29 cellular contexts compared by ENCODE assay signal in the genomic region with DNA sequence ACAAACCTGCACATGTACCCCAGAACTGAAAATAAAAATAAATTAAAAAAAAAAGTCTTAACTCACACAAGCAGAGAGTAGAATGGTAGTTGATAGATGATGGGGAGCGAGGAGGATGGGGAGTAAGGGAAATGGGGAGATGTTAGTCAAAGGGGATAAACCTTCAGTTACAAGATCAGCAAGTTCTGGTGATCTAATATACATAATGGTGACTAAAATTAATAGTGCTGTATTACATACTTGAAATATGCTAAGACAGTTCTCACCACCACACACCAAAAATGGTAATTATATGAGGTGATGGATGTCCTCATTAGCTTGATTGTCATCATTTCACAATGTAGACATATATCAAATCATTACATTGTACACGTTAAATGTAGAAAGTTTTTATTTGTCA. TPM values are rescaled to one million over a fixed set of nuclear protein-coding genes. Genes with fewer than 3 reads are reported as not detected.
DNase-seq lines count a peak whose midpoint lies in the region; ATAC-seq, FAIRE-seq and TF ChIP-seq lines count a peak whose summit lies in the region.
"Had no signal": no experiment of that assay in that cellular context is flagged by ENCODE, and none has a peak within 500 bp of the region (broad histone marks: within the 10 kb centered on the region; RNA-seq: fewer than 3 reads in every experiment).

No MANE protein-coding gene starts in this region.

- ATAC-seq in activated T-helper 17 cell treated with anti-CD3 and anti-CD28 coated beads, Interleukin-2, amount 50 U/mL, for 72 hours (replicated peaks), result peak; percentile 79
- ATAC-seq in HG02852 (IDR thresholded peaks at IDR 0.05; ENCODE audit: unreplicated experiment), result no peak
- ATAC-seq: pancreas had no signal

- CTCF ChIA-PET in activated naive CD4-positive, alpha-beta T cell treated with anti-CD3 and anti-CD28 coated beads for 36 hours (lab: Charles Lee), result interaction anchor here (0.6 to 4.5 kb wide), 2 partner anchors 49 to 66 kb away, joined by 3 to 40 read pairs; no protein-coding TSS in a partner anchor
- CTCF ChIA-PET in activated naive CD4-positive, alpha-beta T cell treated with anti-CD3 and anti-CD28 coated beads, Interleukin-2, amount 10 ng/mL, durations not matched to agents 7 days and 5 days (lab: Charles Lee), result interaction anchor here (1.7 kb wide), 1 partner anchor 550 kb away, joined by 3 read pairs; no protein-coding TSS in a partner anchor

- FAIRE-seq in GM12892 (lab: Jason Lieb, UNC), result peak; percentile 66
- FAIRE-seq: frontal cortex, pancreas, small intestine had no signal

- no peak overlapping the region for H3K4me3 Mint-ChIP-seq in activated naive CD4-positive, alpha-beta T cell treated with anti-CD3 and anti-CD28 coated beads for 36 hours
- no peak overlapping the region for H3K4me3 Mint-ChIP-seq in activated naive CD4-positive, alpha-beta T cell treated with anti-CD3 and anti-CD28 coated beads, Interleukin-2, amount 10 ng/mL, durations not matched to agents 7 days and 5 days
- peak overlapping the region; percentile 45 for H3K4me3 Mint-ChIP-seq in activated T-helper 17 cell treated with anti-CD3 and anti-CD28 coated beads, Interleukin-2, amount 50 U/mL, for 72 hours
- peak overlapping the region; percentile 17 for H3K4me3 Mint-ChIP-seq in stimulated activated naive CD8-positive, alpha-beta T cell treated with anti-CD3 and anti-CD28 coated beads, Interleukin-15, Interleukin-2, amounts not matched to agents 100 ng/mL and 50 ng/mL, for 24 hours
- H3K4me3 Mint-ChIP-seq: type B pancreatic cell had no signal

- H3K27me3 Mint-ChIP-seq in activated naive CD4-positive, alpha-beta T cell treated with anti-CD3 and anti-CD28 coated beads for 36 hours (ENCODE audit: low read depth), result peaks cover 23% of the 10 kb centered on the region
- peaks cover 29% of the 10 kb centered on the region for H3K27me3 Mint-ChIP-seq in activated naive CD4-positive, alpha-beta T cell treated with anti-CD3 and anti-CD28 coated beads, Interleukin-2, amount 10 ng/mL, durations not matched to agents 7 days and 5 days
- H3K27me3 Mint-ChIP-seq in activated T-helper 17 cell treated with anti-CD3 and anti-CD28 coated beads, Interleukin-2, amount 50 U/mL, for 72 hours, result peaks cover 22% of the 10 kb centered on the region
- H3K27me3 Mint-ChIP-seq in stimulated activated naive CD8-positive, alpha-beta T cell treated with anti-CD3 and anti-CD28 coated beads, Interleukin-15, Interleukin-2, amounts not matched to agents 100 ng/mL and 50 ng/mL, for 24 hours, result peaks cover 23% of the 10 kb centered on the region

- intact Hi-C loops in activated naive CD4-positive, alpha-beta T cell treated with anti-CD3 and anti-CD28 coated beads for 36 hours (cut with micrococcal nuclease), result loop anchor here (1.0 to 5.0 kb wide), 3 partner anchors 16 to 428 kb away; no protein-coding TSS in a partner anchor

- H3K27ac Mint-ChIP-seq in activated naive CD4-positive, alpha-beta T cell treated with anti-CD3 and anti-CD28 coated beads for 36 hours, result peak overlapping the region; percentile 63
- no peak overlapping the region for H3K27ac Mint-ChIP-seq in activated naive CD4-positive, alpha-beta T cell treated with anti-CD3 and anti-CD28 coated beads, Interleukin-2, amount 10 ng/mL, durations not matched to agents 7 days and 5 days
- H3K27ac Mint-ChIP-seq in activated T-helper 17 cell treated with anti-CD3 and anti-CD28 coated beads, Interleukin-2, amount 50 U/mL, for 72 hours, result peak overlapping the region; percentile 85
- H3K27ac Mint-ChIP-seq in stimulated activated naive CD8-positive, alpha-beta T cell treated with anti-CD3 and anti-CD28 coated beads, Interleukin-15, Interleukin-2, amounts not matched to agents 100 ng/mL and 50 ng/mL, for 24 hours, result peak overlapping the region; percentile 77
- H3K27ac Mint-ChIP-seq: type B pancreatic cell had no signal

- H3K36me3 Mint-ChIP-seq in activated naive CD4-positive, alpha-beta T cell treated with anti-CD3 and anti-CD28 coated beads for 36 hours (ENCODE audit: low read depth), result no peaks in the 10 kb centered on the region
- no peaks in the 10 kb centered on the region for H3K36me3 Mint-ChIP-seq in activated naive CD4-positive, alpha-beta T cell treated with anti-CD3 and anti-CD28 coated beads, Interleukin-2, amount 10 ng/mL, durations not matched to agents 7 days and 5 days
- H3K36me3 Mint-ChIP-seq in activated T-helper 17 cell treated with anti-CD3 and anti-CD28 coated beads, Interleukin-2, amount 50 U/mL, for 72 hours (ENCODE audit: low read depth), result no peaks in the 10 kb centered on the region
- H3K36me3 Mint-ChIP-seq in stimulated activated naive CD8-positive, alpha-beta T cell treated with anti-CD3 and anti-CD28 coated beads, Interleukin-15, Interleukin-2, amounts not matched to agents 100 ng/mL and 50 ng/mL, for 24 hours (ENCODE audit: low read depth), result no peaks in the 10 kb centered on the region
- H3K36me3 Mint-ChIP-seq: type B pancreatic cell had no signal

- peak; percentile 49 for DNase-seq in activated naive CD4-positive, alpha-beta T cell treated with anti-CD3 and anti-CD28 coated beads for 36 hours
- no peak for DNase-seq in activated naive CD4-positive, alpha-beta T cell treated with anti-CD3 and anti-CD28 coated beads, Interleukin-2, amount 10 ng/mL, durations not matched to agents 7 days and 5 days
- DNase-seq in GM12892 (ENCODE audit: insufficient read length) (no peak), NCI-H82 treated with DMSO at 0.1 percent for 48 hours (lab: John Stamatoyannopoulos, UW; ENCODE audit: unreplicated experiment) (no peak)
- DNase-seq: activated CD4-positive, alpha-beta T cell treated with anti-CD3 and anti-CD28 coated beads, Interleukin-2, amount 50 U/mL, for 1 hour; activated CD8-positive, alpha-beta memory T cell treated with anti-CD3 and anti-CD28 coated beads, Interleukin-2, amount 50 U/mL, for 48 hours; activated naive CD4-positive, alpha-beta T cell; C1 segment of cervical spinal cord; esophagus squamous epithelium; H7; NCI-H1092; NCI-H187 treated with DMSO at 0.1 percent for 48 hours; NCI-H524; pancreas; retina; Right ventricle myocardium superior; small intestine; substantia nigra; T-helper 2 cell had no signal

- H3K4me1 Mint-ChIP-seq in activated naive CD4-positive, alpha-beta T cell treated with anti-CD3 and anti-CD28 coated beads for 36 hours (ENCODE audit: low read depth), result peaks cover 30% of the 10 kb centered on the region
- peaks cover 18% of the 10 kb centered on the region for H3K4me1 Mint-ChIP-seq in activated naive CD4-positive, alpha-beta T cell treated with anti-CD3 and anti-CD28 coated beads, Interleukin-2, amount 10 ng/mL, durations not matched to agents 7 days and 5 days
- peaks cover 22% of the 10 kb centered on the region for H3K4me1 Mint-ChIP-seq in activated T-helper 17 cell treated with anti-CD3 and anti-CD28 coated beads, Interleukin-2, amount 50 U/mL, for 72 hours
- peaks cover 51% of the 10 kb centered on the region for H3K4me1 Mint-ChIP-seq in stimulated activated naive CD8-positive, alpha-beta T cell treated with anti-CD3 and anti-CD28 coated beads, Interleukin-15, Interleukin-2, amounts not matched to agents 100 ng/mL and 50 ng/mL, for 24 hours (ENCODE audit: low read depth)

- no peak for TF ChIP-seq POLR2A in GM12892 (IDR thresholded peaks at IDR 0.05; ENCODE audit: low read depth, low read length)

- peaks cover 6% of the 10 kb centered on the region for H3K9me3 Mint-ChIP-seq in activated naive CD4-positive, alpha-beta T cell treated with anti-CD3 and anti-CD28 coated beads for 36 hours
- H3K9me3 Mint-ChIP-seq in activated naive CD4-positive, alpha-beta T cell treated with anti-CD3 and anti-CD28 coated beads, Interleukin-2, amount 10 ng/mL, durations not matched to agents 7 days and 5 days, result no peaks in the 10 kb centered on the region
- peaks cover 5% of the 10 kb centered on the region for H3K9me3 Mint-ChIP-seq in activated T-helper 17 cell treated with anti-CD3 and anti-CD28 coated beads, Interleukin-2, amount 50 U/mL, for 72 hours
- H3K9me3 Mint-ChIP-seq in stimulated activated naive CD8-positive, alpha-beta T cell treated with anti-CD3 and anti-CD28 coated beads, Interleukin-15, Interleukin-2, amounts not matched to agents 100 ng/mL and 50 ng/mL, for 24 hours, result peaks cover 7% of the 10 kb centered on the region
- H3K9me3 Mint-ChIP-seq: type B pancreatic cell had no signal

RNA-seq across cellular contexts. Expression of a gene that starts 3.2 kb away (rescaled TPM):
- not detected for total RNA-seq in activated naive CD4-positive, alpha-beta T cell treated with anti-CD3 and anti-CD28 coated beads for 36 hours
- 0.55 TPM for polyA plus RNA-seq in GM12892 (2012; ENCODE audit: missing spikeins)
- total RNA-seq in activated T-helper 17 cell treated with anti-CD3 and anti-CD28 coated beads, Interleukin-2, amount 50 U/mL, for 72 hours, result not detected
- total RNA-seq: ascending aorta, cardiac septum, esophagus squamous epithelium, H7, HT-29, lung, mucosa of gallbladder, pancreas had no signal
- polyA plus RNA-seq: pancreas, small intestine had no signal

Comparison
In these comparisons a context has a peak if more than half of its experiments do, and no peak if none do; other contexts are left out.
1. H3K4me3 Mint-ChIP-seq: peak in activated T-helper 17 cell treated with anti-CD3 and anti-CD28 coated beads, Interleukin-2, amount 50 U/mL, for 72 hours (single experiment) and stimulated activated naive CD8-positive, alpha-beta T cell treated with anti-CD3 and anti-CD28 coated beads, Interleukin-15, Interleukin-2, amounts not matched to agents 100 ng/mL and 50 ng/mL, for 24 hours (single experiment); none in activated naive CD4-positive, alpha-beta T cell treated with anti-CD3 and anti-CD28 coated beads for 36 hours (single experiment) and activated naive CD4-positive, alpha-beta T cell treated with anti-CD3 and anti-CD28 coated beads, Interleukin-2, amount 10 ng/mL, durations not matched to agents 7 days and 5 days (single experiment).